In the genomic region with DNA sequence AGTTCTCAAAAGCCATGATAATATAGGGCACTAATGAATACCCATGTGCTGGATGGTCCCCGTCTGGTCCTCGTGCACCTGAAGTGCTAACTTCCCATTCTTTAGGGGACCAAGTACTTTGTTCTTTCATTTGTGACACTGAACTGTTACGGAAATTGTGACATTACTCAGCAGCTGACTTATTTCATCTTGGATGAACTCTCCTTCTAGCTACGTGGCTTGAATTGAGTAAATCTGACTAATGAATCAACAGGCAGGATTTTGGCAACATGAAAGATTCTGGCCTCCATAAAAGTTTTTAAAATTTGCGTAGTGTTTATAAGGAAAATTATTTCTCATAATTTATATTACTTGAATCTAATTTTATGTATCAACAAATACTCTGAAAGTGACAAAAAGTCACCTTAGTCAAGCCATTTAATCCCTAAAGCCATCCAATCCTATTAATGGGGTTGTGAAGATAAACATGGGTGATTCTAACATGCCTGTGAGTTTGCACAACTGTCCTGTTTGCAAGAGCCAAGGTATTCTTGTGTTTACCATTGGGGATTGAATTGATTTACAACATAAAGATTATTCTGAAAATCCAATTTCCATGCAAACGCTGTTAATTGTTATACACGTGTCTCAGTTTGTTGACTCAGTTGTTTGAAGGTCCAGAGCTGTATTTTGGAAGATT, we compare ENCODE assay signal across 2 cellular contexts.
TF ChIP-seq lines count a peak whose summit lies in the region.

No MANE protein-coding gene starts in this region.

TF ChIP-seq in GM23338, 12 proteins besides CTCF, POLR2A, EP300 and RAD21 (continued from another document):
- TF ChIP-seq, protein P1, sequence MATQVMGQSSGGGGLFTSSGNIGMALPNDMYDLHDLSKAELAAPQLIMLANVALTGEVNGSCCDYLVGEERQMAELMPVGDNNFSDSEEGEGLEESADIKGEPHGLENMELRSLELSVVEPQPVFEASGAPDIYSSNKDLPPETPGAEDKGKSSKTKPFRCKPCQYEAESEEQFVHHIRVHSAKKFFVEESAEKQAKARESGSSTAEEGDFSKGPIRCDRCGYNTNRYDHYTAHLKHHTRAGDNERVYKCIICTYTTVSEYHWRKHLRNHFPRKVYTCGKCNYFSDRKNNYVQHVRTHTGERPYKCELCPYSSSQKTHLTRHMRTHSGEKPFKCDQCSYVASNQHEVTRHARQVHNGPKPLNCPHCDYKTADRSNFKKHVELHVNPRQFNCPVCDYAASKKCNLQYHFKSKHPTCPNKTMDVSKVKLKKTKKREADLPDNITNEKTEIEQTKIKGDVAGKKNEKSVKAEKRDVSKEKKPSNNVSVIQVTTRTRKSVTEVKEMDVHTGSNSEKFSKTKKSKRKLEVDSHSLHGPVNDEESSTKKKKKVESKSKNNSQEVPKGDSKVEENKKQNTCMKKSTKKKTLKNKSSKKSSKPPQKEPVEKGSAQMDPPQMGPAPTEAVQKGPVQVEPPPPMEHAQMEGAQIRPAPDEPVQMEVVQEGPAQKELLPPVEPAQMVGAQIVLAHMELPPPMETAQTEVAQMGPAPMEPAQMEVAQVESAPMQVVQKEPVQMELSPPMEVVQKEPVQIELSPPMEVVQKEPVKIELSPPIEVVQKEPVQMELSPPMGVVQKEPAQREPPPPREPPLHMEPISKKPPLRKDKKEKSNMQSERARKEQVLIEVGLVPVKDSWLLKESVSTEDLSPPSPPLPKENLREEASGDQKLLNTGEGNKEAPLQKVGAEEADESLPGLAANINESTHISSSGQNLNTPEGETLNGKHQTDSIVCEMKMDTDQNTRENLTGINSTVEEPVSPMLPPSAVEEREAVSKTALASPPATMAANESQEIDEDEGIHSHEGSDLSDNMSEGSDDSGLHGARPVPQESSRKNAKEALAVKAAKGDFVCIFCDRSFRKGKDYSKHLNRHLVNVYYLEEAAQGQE (IDR thresholded peaks at IDR 0.05; ENCODE audit: unreplicated experiment) = no peak
- TF ChIP-seq JUNB (IDR thresholded peaks at IDR 0.05; ENCODE audit: unreplicated experiment) = no peak
- no peak for TF ChIP-seq EZH2phosphoT487 (IDR thresholded peaks at IDR 0.05; ENCODE audit: unreplicated experiment)
- no peak for TF ChIP-seq ZNF331 (CRISPR knock-in tag; IDR thresholded peaks at IDR 0.05; ENCODE audit: low read depth)
- TF ChIP-seq ZNF114 (CRISPR knock-in tag; IDR thresholded peaks at IDR 0.05) = no peak
- TF ChIP-seq POLR2AphosphoS5 (IDR thresholded peaks at IDR 0.05; ENCODE audit: low read depth) = no peak
- TF ChIP-seq NANOG (IDR thresholded peaks at IDR 0.05; ENCODE audit: borderline replicate concordance) = no peak

TF ChIP-seq in GM12878, 131 proteins besides CTCF, POLR2A, EP300 and RAD21 (continued from another document):
- no peak for TF ChIP-seq CEBPZ (IDR thresholded peaks at IDR 0.05; ENCODE audit: low read depth, low read length)
- TF ChIP-seq NR2C1 (IDR thresholded peaks at IDR 0.05) = no peak
- TF ChIP-seq MYC (IDR thresholded peaks at IDR 0.05; ENCODE audit: insufficient read depth, insufficient read length, insufficient replicate concordance, low read length, severe bottlenecking) = no peak
- no peak for TF ChIP-seq MXI1 (IDR thresholded peaks at IDR 0.05; ENCODE audit: low read depth, low read length)
- no peak for TF ChIP-seq IRF4 (IDR thresholded peaks at IDR 0.05; ENCODE audit: low read depth, low read length)
- TF ChIP-seq RUNX3 (IDR thresholded peaks at IDR 0.05; ENCODE audit: low read length) = no peak
- TF ChIP-seq SMC3 (IDR thresholded peaks at IDR 0.05; ENCODE audit: borderline replicate concordance, low read length) = no peak
- TF ChIP-seq SMAD5 (IDR thresholded peaks at IDR 0.05; ENCODE audit: low read depth) = no peak
